34 cellular contexts compared by ENCODE assay signal in genomic region chr11:109968299-109968698, GRCh38.
"Had no signal": no experiment of that assay in that cellular context is flagged by ENCODE, and none has a peak within 500 bp of the region (broad histone marks: within the 10 kb centered on the region; RNA-seq: fewer than 3 reads in every experiment).

No MANE protein-coding gene starts in this region.

- H3K36me3 ChIP-seq: adrenal gland, cardiac muscle cell, colonic mucosa, esophagus squamous epithelium had no signal

- H3K27ac Mint-ChIP-seq: activated CD4-positive, alpha-beta memory T cell treated with anti-CD3 and anti-CD28 coated beads for 36 hours; activated CD4-positive, alpha-beta T cell treated with anti-CD3 and anti-CD28 coated beads for 36 hours; activated CD8-positive, alpha-beta T cell treated with anti-CD3 and anti-CD28 coated beads, Interleukin-2, amount 10 ng/mL, durations not matched to agents 7 days and 5 days; activated naive CD4-positive, alpha-beta T cell treated with anti-CD3 and anti-CD28 coated beads, Interleukin-2, amount 50 U/mL, for 24 hours; activated naive CD8-positive, alpha-beta T cell treated with anti-CD3 and anti-CD28 coated beads for 36 hours; activated naive CD8-positive, alpha-beta T cell treated with anti-CD3 and anti-CD28 coated beads, Interleukin-2, amount 50 U/mL, for 24 hours; activated T-cell treated with anti-CD3 and anti-CD28 coated beads, Interleukin-2, amount 50 U/mL, for 24 hours; activated T-cell treated with anti-CD3 and anti-CD28 coated beads, Interleukin-2, amount 50 U/mL, for 72 hours; activated T-helper 17 cell treated with anti-CD3 and anti-CD28 coated beads, Interleukin-2, amount 50 U/mL, for 72 hours; T-helper 17 cell had no signal

- H3K9me3 ChIP-seq: adrenal gland, body of pancreas, colonic mucosa, esophagus squamous epithelium had no signal

- DNase-seq: activated CD4-positive, alpha-beta memory T cell treated with anti-CD3 and anti-CD28 coated beads for 36 hours; activated CD4-positive, alpha-beta T cell treated with anti-CD3 and anti-CD28 coated beads for 36 hours; activated CD4-positive, alpha-beta T cell treated with anti-CD3 and anti-CD28 coated beads, Interleukin-2, amount 10 ng/mL, durations not matched to agents 24 days and 14 days; activated CD4-positive, CD25-positive, alpha-beta regulatory T cell; activated CD4-positive, CD25-positive, alpha-beta regulatory T cell treated with anti-CD3 and anti-CD28 coated beads, Interleukin-2, amount 50 U/mL, for 72 hours; activated CD8-positive, alpha-beta memory T cell treated with anti-CD3 and anti-CD28 coated beads, Interleukin-2, amount 50 U/mL, for 48 hours; activated CD8-positive, alpha-beta T cell treated with anti-CD3 and anti-CD28 coated beads, Interleukin-2, amount 10 ng/mL, durations not matched to agents 7 days and 5 days; activated effector memory CD4-positive, alpha-beta T cell treated with Interleukin-2 at 50 U/mL for 16 hours; activated gamma-delta T cell treated with Interleukin-2 at 50 U/mL for 16 hours; activated naive CD4-positive, alpha-beta T cell treated with Interleukin-2 at 50 U/mL for 16 hours; activated naive CD8-positive, alpha-beta T cell treated with anti-CD3 and anti-CD28 coated beads for 36 hours; activated naive CD8-positive, alpha-beta T cell treated with anti-CD3 and anti-CD28 coated beads, Interleukin-2, amount 50 U/mL, for 24 hours; activated T-cell treated with anti-CD3 and anti-CD28 coated beads for 4 hours; activated T-cell treated with anti-CD3 and anti-CD28 coated beads, Interleukin-2, amount 50 U/mL, for 24 hours; activated T-cell treated with anti-CD3 and anti-CD28 coated beads, Interleukin-2, amount 50 U/mL, for 72 hours; adrenal gland; amygdala; aorta; body of pancreas; central memory CD4-positive, alpha-beta T cell; cerebellar nuclear complex; colonic mucosa; effector CD8-positive, alpha-beta T cell; esophagus squamous epithelium; foreskin melanocyte; head of caudate nucleus; hippocampal formation; T-helper 17 cell had no signal

- H3K4me3 ChIP-seq: adrenal gland, body of pancreas, cardiac muscle cell, colonic mucosa, esophagus squamous epithelium had no signal

- H3K4me1 ChIP-seq: body of pancreas, colonic mucosa had no signal

- ATAC-seq: activated CD4-positive, alpha-beta T cell treated with anti-CD3 and anti-CD28 coated beads for 36 hours; activated CD8-positive, alpha-beta T cell treated with anti-CD3 and anti-CD28 coated beads, Interleukin-2, amount 10 ng/mL, durations not matched to agents 7 days and 5 days; activated naive CD8-positive, alpha-beta T cell treated with anti-CD3 and anti-CD28 coated beads, Interleukin-2, amount 50 U/mL, for 24 hours; activated T-cell treated with anti-CD3 and anti-CD28 coated beads, Interleukin-2, amount 50 U/mL, for 72 hours; activated T-helper 17 cell treated with anti-CD3 and anti-CD28 coated beads, Interleukin-2, amount 50 U/mL, for 72 hours; body of pancreas; T-helper 17 cell had no signal

- H3K4me1 Mint-ChIP-seq: activated naive CD4-positive, alpha-beta T cell treated with anti-CD3 and anti-CD28 coated beads, Interleukin-2, amount 50 U/mL, for 24 hours; T-helper 17 cell had no signal

- H3K9me3 Mint-ChIP-seq: activated naive CD4-positive, alpha-beta T cell treated with anti-CD3 and anti-CD28 coated beads, Interleukin-2, amount 50 U/mL, for 24 hours; activated naive CD8-positive, alpha-beta T cell treated with anti-CD3 and anti-CD28 coated beads, Interleukin-2, amount 50 U/mL, for 24 hours; activated T-cell treated with anti-CD3 and anti-CD28 coated beads, Interleukin-2, amount 50 U/mL, for 24 hours; activated T-helper 17 cell treated with anti-CD3 and anti-CD28 coated beads, Interleukin-2, amount 50 U/mL, for 72 hours had no signal

- H3K36me3 Mint-ChIP-seq: activated CD4-positive, alpha-beta memory T cell treated with anti-CD3 and anti-CD28 coated beads for 36 hours; activated naive CD4-positive, alpha-beta T cell treated with anti-CD3 and anti-CD28 coated beads, Interleukin-2, amount 50 U/mL, for 24 hours; activated naive CD8-positive, alpha-beta T cell treated with anti-CD3 and anti-CD28 coated beads for 36 hours had no signal

- H3K27me3 Mint-ChIP-seq: activated CD4-positive, alpha-beta memory T cell treated with anti-CD3 and anti-CD28 coated beads for 36 hours; activated naive CD4-positive, alpha-beta T cell treated with anti-CD3 and anti-CD28 coated beads, Interleukin-2, amount 50 U/mL, for 24 hours; activated T-cell treated with anti-CD3 and anti-CD28 coated beads, Interleukin-2, amount 50 U/mL, for 24 hours had no signal

- H3K27me3 ChIP-seq: adrenal gland, body of pancreas, cardiac muscle cell, colonic mucosa, esophagus squamous epithelium had no signal

- H3K4me3 Mint-ChIP-seq: activated CD4-positive, alpha-beta memory T cell treated with anti-CD3 and anti-CD28 coated beads for 36 hours; activated CD4-positive, alpha-beta T cell treated with anti-CD3 and anti-CD28 coated beads for 36 hours; activated CD4-positive, alpha-beta T cell treated with anti-CD3 and anti-CD28 coated beads, Interleukin-2, amount 10 ng/mL, durations not matched to agents 24 days and 14 days; activated CD8-positive, alpha-beta T cell treated with anti-CD3 and anti-CD28 coated beads, Interleukin-2, amount 10 ng/mL, durations not matched to agents 7 days and 5 days; activated naive CD4-positive, alpha-beta T cell treated with anti-CD3 and anti-CD28 coated beads, Interleukin-2, amount 50 U/mL, for 24 hours; activated naive CD8-positive, alpha-beta T cell treated with anti-CD3 and anti-CD28 coated beads for 36 hours; activated naive CD8-positive, alpha-beta T cell treated with anti-CD3 and anti-CD28 coated beads, Interleukin-2, amount 50 U/mL, for 24 hours; activated T-cell treated with anti-CD3 and anti-CD28 coated beads, Interleukin-2, amount 50 U/mL, for 24 hours; activated T-cell treated with anti-CD3 and anti-CD28 coated beads, Interleukin-2, amount 50 U/mL, for 72 hours; activated T-helper 17 cell treated with anti-CD3 and anti-CD28 coated beads, Interleukin-2, amount 50 U/mL, for 72 hours; T-helper 17 cell had no signal

- FAIRE-seq: endometrium, endothelial cell of umbilical vein had no signal

- H3K27ac ChIP-seq: adrenal gland, body of pancreas, cardiac muscle cell, colonic mucosa, epithelial cell of prostate, esophagus squamous epithelium had no signal
